ENCODE assay signal across 29 cellular contexts in the genomic region with DNA sequence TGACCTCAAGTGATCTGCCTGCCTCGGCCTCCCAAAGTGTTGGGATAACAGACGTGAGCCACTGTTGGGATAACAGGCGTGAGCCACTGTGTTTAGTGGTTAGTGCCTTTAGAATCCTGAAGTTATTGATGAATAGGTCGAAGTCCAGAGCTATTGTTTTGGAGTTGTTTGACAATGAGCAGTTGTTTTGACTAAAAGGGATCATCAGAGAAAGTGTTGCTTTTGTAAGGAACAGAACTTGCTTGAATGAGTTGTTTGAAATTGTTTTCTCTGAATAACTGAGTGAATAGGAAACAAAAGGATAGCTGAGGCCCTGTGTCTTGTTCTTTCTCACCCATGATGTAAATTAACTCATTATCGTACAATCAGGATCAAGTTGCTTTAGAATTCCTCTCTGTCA. TPM values are rescaled to one million over a fixed set of nuclear protein-coding genes. Genes with fewer than 3 reads are reported as not detected.
"Had no signal": no experiment of that assay in that cellular context is flagged by ENCODE, and none has a peak within 500 bp of the region (broad histone marks: within the 10 kb centered on the region; RNA-seq: fewer than 3 reads in every experiment).

No MANE protein-coding gene starts in this region.

- H3K9me3 Mint-ChIP-seq: effector memory CD8-positive, alpha-beta T cell; immature natural killer cell; memory B cell; naive B cell; natural killer cell treated with Interleukin-12 subunit alpha and Interleukin-12 subunit beta and Interleukin-15 and Interleukin-18, amount 100 ng/mL, for 72 hours; stimulated activated effector memory CD8-positive, alpha-beta T cell treated with anti-CD3 and anti-CD28 coated beads, Interleukin-12 subunit alpha, Interleukin-12 subunit beta, amount 100 ng/mL, for 72 hours had no signal

- DNase-seq: cerebellar nuclear complex; dermis blood vessel endothelial cell; effector memory CD8-positive, alpha-beta T cell; erythroblast; esophagus squamous epithelium; foreskin melanocyte; immature natural killer cell; islet precursor cell; kidney glomerular epithelial cell; left ventricle myocardium superior; lower lobe of right lung; mucosa of descending colon; naive B cell; nucleus accumbens; stimulated activated CD4-positive, alpha-beta T cell treated with anti-CD3 and anti-CD28 coated beads, Interleukin-2, amount 100 ng/mL, for 24 hours; stimulated activated CD4-positive, alpha-beta T cell treated with anti-CD3 and anti-CD28 coated beads, Interleukin-4, amount 100 ng/mL, for 24 hours; stimulated activated naive CD4-positive, alpha-beta T cell treated with Interleukin-2 at 50 U/mL for 16 hours; stomach; transverse colon; upper lobe of right lung; uterus had no signal

- H3K4me1 Mint-ChIP-seq: mesothelial cell of epicardium had no signal

- H3K27ac ChIP-seq: esophagus squamous epithelium, lower lobe of right lung, stomach, transverse colon, upper lobe of right lung, uterus had no signal

- H3K27me3 Mint-ChIP-seq: effector memory CD8-positive, alpha-beta T cell; memory B cell; naive B cell; natural killer cell treated with Interleukin-12 subunit alpha and Interleukin-12 subunit beta and Interleukin-15 and Interleukin-18, amount 100 ng/mL, for 72 hours had no signal

- ATAC-seq: effector memory CD8-positive, alpha-beta T cell; left ventricle myocardium superior; lower lobe of right lung; mucosa of descending colon; natural killer cell treated with Interleukin-12 subunit alpha and Interleukin-12 subunit beta and Interleukin-15 and Interleukin-18, amount 100 ng/mL, for 72 hours; sciatic nerve; stimulated activated effector memory CD8-positive, alpha-beta T cell treated with anti-CD3 and anti-CD28 coated beads, Interleukin-12 subunit alpha, Interleukin-12 subunit beta, amount 100 ng/mL, for 72 hours; upper lobe of right lung had no signal

- H3K27me3 ChIP-seq: esophagus squamous epithelium, stomach, transverse colon, upper lobe of right lung, uterus had no signal

- H3K4me3 Mint-ChIP-seq: effector memory CD8-positive, alpha-beta T cell; immature natural killer cell; memory B cell; mesothelial cell of epicardium; natural killer cell treated with Interleukin-12 subunit alpha and Interleukin-12 subunit beta and Interleukin-15 and Interleukin-18, amount 100 ng/mL, for 72 hours; stimulated activated effector memory CD8-positive, alpha-beta T cell treated with anti-CD3 and anti-CD28 coated beads, Interleukin-12 subunit alpha, Interleukin-12 subunit beta, amount 100 ng/mL, for 72 hours had no signal

- H3K27ac Mint-ChIP-seq: effector memory CD8-positive, alpha-beta T cell; immature natural killer cell; memory B cell; mesothelial cell of epicardium; natural killer cell treated with Interleukin-12 subunit alpha and Interleukin-12 subunit beta and Interleukin-15 and Interleukin-18, amount 100 ng/mL, for 72 hours; stimulated activated effector memory CD8-positive, alpha-beta T cell treated with anti-CD3 and anti-CD28 coated beads, Interleukin-12 subunit alpha, Interleukin-12 subunit beta, amount 100 ng/mL, for 72 hours had no signal

RNA-seq across cellular contexts. Expression of gene SLC5A10, which starts 47.5 kb away (rescaled TPM):
- total RNA-seq: dermis blood vessel endothelial cell; left ventricle myocardium superior; lower lobe of right lung; natural killer cell treated with Interleukin-12 subunit alpha and Interleukin-12 subunit beta and Interleukin-15 and Interleukin-18, amount 100 ng/mL, for 72 hours; osteocyte; posterior vena cava; pulmonary artery endothelial cell; sciatic nerve; stomach; transverse colon; upper lobe of right lung; uterus had no signal
